29 cellular contexts compared by ENCODE assay signal in the genomic region with DNA sequence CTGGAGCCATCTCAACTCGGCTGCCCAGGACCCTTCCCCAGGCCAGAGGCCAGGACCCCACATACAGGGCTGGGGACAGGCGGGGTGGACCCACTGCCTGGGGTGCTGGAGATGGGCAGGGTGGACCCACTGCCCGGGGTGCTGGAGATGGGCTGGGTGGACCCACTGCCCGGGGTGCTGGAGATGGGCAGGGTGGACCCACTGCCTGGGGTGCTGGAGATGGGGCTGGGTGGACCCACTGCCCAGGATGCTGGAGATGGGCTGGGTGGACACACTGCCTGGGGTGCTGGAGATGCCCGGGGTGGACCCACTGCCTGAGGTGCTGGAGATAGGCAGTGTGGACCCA. TPM values are rescaled to one million over a fixed set of nuclear protein-coding genes. Genes with fewer than 3 reads are reported as not detected.
"Had no signal": no experiment of that assay in that cellular context is flagged by ENCODE, and none has a peak within 500 bp of the region (broad histone marks: within the 10 kb centered on the region; RNA-seq: fewer than 3 reads in every experiment).

No MANE protein-coding gene starts in this region.

- H3K36me3 Mint-ChIP-seq: activated naive CD8-positive, alpha-beta T cell treated with anti-CD3 and anti-CD28 coated beads, Interleukin-2, amount 10 ng/mL, durations not matched to agents 7 days and 5 days had no signal

- H3K27me3 Mint-ChIP-seq: activated CD4-positive, alpha-beta memory T cell treated with anti-CD3 and anti-CD28 coated beads, Interleukin-2, amount 10 ng/mL, durations not matched to agents 7 days and 5 days; activated CD4-positive, alpha-beta T cell treated with anti-CD3 and anti-CD28 coated beads, Interleukin-2, amount 10 ng/mL, durations not matched to agents 7 days and 5 days; activated naive CD8-positive, alpha-beta T cell treated with anti-CD3 and anti-CD28 coated beads, Interleukin-2, amount 10 ng/mL, durations not matched to agents 7 days and 5 days had no signal

- DNase-seq: activated CD4-positive, alpha-beta memory T cell treated with anti-CD3 and anti-CD28 coated beads, Interleukin-2, amount 10 ng/mL, durations not matched to agents 7 days and 5 days; activated CD4-positive, alpha-beta T cell treated with anti-CD3 and anti-CD28 coated beads, Interleukin-2, amount 10 ng/mL, durations not matched to agents 7 days and 5 days; activated CD4-positive, CD25-positive, alpha-beta regulatory T cell; activated naive CD4-positive, alpha-beta T cell treated with anti-CD3 and anti-CD28 coated beads, Interleukin-2, amount 50 U/mL, for 16 hours; activated naive CD8-positive, alpha-beta T cell treated with anti-CD3 and anti-CD28 coated beads, Interleukin-2, amount 10 ng/mL, durations not matched to agents 7 days and 5 days; activated T-cell treated with anti-CD3 and anti-CD28 coated beads for 4 hours; activated T-cell treated with anti-CD3 and anti-CD28 coated beads, Interleukin-2, amount 50 U/mL, for 48 hours; adrenal gland; anterior cingulate cortex; NCI-H1092; NCI-H1417 treated with DMSO at 0.1 percent for 48 hours; NCI-H1694; NCI-H2029; NCI-H2107; NCI-H345; NCI-H510A; NCI-H526 treated with DMSO at 0.1 percent for 48 hours; NK-92 treated with Interleukin-12 subunit alpha and Interleukin-12 subunit beta, amount 100 ng/mL, for 24 hours; OCI-M1; SIG-M5; T-helper 1 cell had no signal

- H3K27ac Mint-ChIP-seq: activated CD4-positive, alpha-beta memory T cell treated with anti-CD3 and anti-CD28 coated beads, Interleukin-2, amount 10 ng/mL, durations not matched to agents 7 days and 5 days; activated CD4-positive, alpha-beta T cell treated with anti-CD3 and anti-CD28 coated beads, Interleukin-2, amount 10 ng/mL, durations not matched to agents 7 days and 5 days; activated naive CD8-positive, alpha-beta T cell treated with anti-CD3 and anti-CD28 coated beads, Interleukin-2, amount 10 ng/mL, durations not matched to agents 7 days and 5 days had no signal

- H3K9me3 ChIP-seq: adrenal gland had no signal

- H3K27me3 ChIP-seq: adrenal gland, breast epithelium, Peyer's patch had no signal

- H3K4me1 Mint-ChIP-seq: activated CD4-positive, alpha-beta T cell treated with anti-CD3 and anti-CD28 coated beads, Interleukin-2, amount 10 ng/mL, durations not matched to agents 7 days and 5 days had no signal

- H3K4me1 ChIP-seq: adrenal gland, breast epithelium, Peyer's patch had no signal

- H3K4me3 ChIP-seq: adrenal gland, breast epithelium, Peyer's patch had no signal

- H3K4me3 Mint-ChIP-seq: activated CD4-positive, alpha-beta memory T cell treated with anti-CD3 and anti-CD28 coated beads, Interleukin-2, amount 10 ng/mL, durations not matched to agents 7 days and 5 days; activated CD4-positive, alpha-beta T cell treated with anti-CD3 and anti-CD28 coated beads, Interleukin-2, amount 10 ng/mL, durations not matched to agents 7 days and 5 days; activated naive CD8-positive, alpha-beta T cell treated with anti-CD3 and anti-CD28 coated beads, Interleukin-2, amount 10 ng/mL, durations not matched to agents 7 days and 5 days had no signal

- H3K27ac ChIP-seq: adrenal gland, breast epithelium, KMS-11, Peyer's patch, RWPE1, VCaP had no signal

RNA-seq across cellular contexts. Expression of gene FOXL3, which starts 32.4 kb away (rescaled TPM):
- total RNA-seq: activated CD4-positive, alpha-beta memory T cell treated with anti-CD3 and anti-CD28 coated beads, Interleukin-2, amount 10 ng/mL, durations not matched to agents 7 days and 5 days; activated CD4-positive, alpha-beta T cell treated with anti-CD3 and anti-CD28 coated beads, Interleukin-2, amount 10 ng/mL, durations not matched to agents 7 days and 5 days; activated CD8-positive, alpha-beta memory T cell treated with anti-CD3 and anti-CD28 coated beads for 36 hours; activated naive CD8-positive, alpha-beta T cell treated with anti-CD3 and anti-CD28 coated beads, Interleukin-2, amount 10 ng/mL, durations not matched to agents 7 days and 5 days; adrenal gland; breast epithelium; MCF 10A; Peyer's patch; T-helper 2 cell treated with Interferon-gamma antibody and Interleukin-4, amounts not matched to agents 100 ng/mL and 5 ng/mL, for 36 hours had no signal
